Comparison of ENCODE assay signal across 1 cellular context in the genomic region with DNA sequence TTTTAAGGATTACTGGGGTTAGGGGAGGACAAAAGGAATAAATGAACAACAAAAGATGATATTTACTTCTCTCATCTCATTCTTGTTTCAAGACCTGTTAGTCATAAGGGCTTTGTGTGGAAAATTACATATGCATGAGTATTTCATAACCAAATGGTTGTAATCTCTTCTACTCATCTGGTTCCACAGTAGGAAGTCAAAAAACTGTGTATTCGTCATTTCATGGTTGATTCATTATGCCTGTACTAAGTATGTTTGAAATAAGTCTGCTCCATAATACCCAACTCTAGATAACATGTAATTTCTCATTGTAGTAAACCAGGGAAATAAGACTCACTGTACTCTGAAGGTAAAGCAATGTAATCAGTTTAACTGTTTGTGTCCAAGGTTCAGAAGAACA.
A peak's percentile ranks its signal among the peaks of the same experiment; 100 is the strongest.
TF ChIP-seq lines count a peak whose summit lies in the region.

No MANE protein-coding gene starts in this region.

TF ChIP-seq in K562, 482 proteins besides CTCF, POLR2A, EP300 and RAD21 (continued from another document and continues in another):
- TF ChIP-seq, protein P1, sequence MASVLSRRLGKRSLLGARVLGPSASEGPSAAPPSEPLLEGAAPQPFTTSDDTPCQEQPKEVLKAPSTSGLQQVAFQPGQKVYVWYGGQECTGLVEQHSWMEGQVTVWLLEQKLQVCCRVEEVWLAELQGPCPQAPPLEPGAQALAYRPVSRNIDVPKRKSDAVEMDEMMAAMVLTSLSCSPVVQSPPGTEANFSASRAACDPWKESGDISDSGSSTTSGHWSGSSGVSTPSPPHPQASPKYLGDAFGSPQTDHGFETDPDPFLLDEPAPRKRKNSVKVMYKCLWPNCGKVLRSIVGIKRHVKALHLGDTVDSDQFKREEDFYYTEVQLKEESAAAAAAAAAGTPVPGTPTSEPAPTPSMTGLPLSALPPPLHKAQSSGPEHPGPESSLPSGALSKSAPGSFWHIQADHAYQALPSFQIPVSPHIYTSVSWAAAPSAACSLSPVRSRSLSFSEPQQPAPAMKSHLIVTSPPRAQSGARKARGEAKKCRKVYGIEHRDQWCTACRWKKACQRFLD (CRISPR knock-in tag; IDR thresholded peaks at IDR 0.05): no peak
- TF ChIP-seq, protein P2, sequence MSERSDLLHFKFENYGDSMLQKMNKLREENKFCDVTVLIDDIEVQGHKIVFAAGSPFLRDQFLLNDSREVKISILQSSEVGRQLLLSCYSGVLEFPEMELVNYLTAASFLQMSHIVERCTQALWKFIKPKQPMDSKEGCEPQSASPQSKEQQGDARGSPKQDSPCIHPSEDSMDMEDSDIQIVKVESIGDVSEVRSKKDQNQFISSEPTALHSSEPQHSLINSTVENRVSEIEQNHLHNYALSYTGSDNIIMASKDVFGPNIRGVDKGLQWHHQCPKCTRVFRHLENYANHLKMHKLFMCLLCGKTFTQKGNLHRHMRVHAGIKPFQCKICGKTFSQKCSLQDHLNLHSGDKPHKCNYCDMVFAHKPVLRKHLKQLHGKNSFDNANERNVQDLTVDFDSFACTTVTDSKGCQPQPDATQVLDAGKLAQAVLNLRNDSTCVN (CRISPR knock-in tag; IDR thresholded peaks at IDR 0.05): no peak
- TF ChIP-seq, protein P3, sequence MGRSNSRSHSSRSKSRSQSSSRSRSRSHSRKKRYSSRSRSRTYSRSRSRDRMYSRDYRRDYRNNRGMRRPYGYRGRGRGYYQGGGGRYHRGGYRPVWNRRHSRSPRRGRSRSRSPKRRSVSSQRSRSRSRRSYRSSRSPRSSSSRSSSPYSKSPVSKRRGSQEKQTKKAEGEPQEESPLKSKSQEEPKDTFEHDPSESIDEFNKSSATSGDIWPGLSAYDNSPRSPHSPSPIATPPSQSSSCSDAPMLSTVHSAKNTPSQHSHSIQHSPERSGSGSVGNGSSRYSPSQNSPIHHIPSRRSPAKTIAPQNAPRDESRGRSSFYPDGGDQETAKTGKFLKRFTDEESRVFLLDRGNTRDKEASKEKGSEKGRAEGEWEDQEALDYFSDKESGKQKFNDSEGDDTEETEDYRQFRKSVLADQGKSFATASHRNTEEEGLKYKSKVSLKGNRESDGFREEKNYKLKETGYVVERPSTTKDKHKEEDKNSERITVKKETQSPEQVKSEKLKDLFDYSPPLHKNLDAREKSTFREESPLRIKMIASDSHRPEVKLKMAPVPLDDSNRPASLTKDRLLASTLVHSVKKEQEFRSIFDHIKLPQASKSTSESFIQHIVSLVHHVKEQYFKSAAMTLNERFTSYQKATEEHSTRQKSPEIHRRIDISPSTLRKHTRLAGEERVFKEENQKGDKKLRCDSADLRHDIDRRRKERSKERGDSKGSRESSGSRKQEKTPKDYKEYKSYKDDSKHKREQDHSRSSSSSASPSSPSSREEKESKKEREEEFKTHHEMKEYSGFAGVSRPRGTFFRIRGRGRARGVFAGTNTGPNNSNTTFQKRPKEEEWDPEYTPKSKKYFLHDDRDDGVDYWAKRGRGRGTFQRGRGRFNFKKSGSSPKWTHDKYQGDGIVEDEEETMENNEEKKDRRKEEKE (IDR thresholded peaks at IDR 0.05; ENCODE audit: borderline replicate concordance in 1 of 2, control insufficient read depth in 1 of 2, low read depth in 2 of 2, low read length in 1 of 2): no peak
- no peak for TF ChIP-seq JUN (IDR thresholded peaks at IDR 0.05; ENCODE audit: borderline replicate concordance, low read depth, low read length)
- TF ChIP-seq JUN (CRISPR knock-in tag; IDR thresholded peaks at IDR 0.05; ENCODE audit: borderline replicate concordance): no peak
- TF ChIP-seq RHOXF2B (CRISPR knock-in tag; conservative IDR thresholded peaks at IDR 0.05): no peak
- 0 out of 2 replicates have a peak, but pooled peaks have one; percentile 54 for TF ChIP-seq ZBTB17 (CRISPR knock-in tag; IDR thresholded peaks at IDR 0.05)
- TF ChIP-seq, protein P4, sequence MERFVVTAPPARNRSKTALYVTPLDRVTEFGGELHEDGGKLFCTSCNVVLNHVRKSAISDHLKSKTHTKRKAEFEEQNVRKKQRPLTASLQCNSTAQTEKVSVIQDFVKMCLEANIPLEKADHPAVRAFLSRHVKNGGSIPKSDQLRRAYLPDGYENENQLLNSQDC (CRISPR knock-in tag; IDR thresholded peaks at IDR 0.05): no peak
- TF ChIP-seq, protein P5, sequence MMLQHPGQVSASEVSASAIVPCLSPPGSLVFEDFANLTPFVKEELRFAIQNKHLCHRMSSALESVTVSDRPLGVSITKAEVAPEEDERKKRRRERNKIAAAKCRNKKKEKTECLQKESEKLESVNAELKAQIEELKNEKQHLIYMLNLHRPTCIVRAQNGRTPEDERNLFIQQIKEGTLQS (IDR thresholded peaks at IDR 0.05): peak; percentile 24
- TF ChIP-seq, protein P5 (CRISPR knock-in tag; conservative IDR thresholded peaks at IDR 0.05): no peak
- no peak for TF ChIP-seq NEUROD1 (IDR thresholded peaks at IDR 0.05; ENCODE audit: borderline replicate concordance, low read depth, low read length, partially characterized antibody)
- TF ChIP-seq FOSL1 (tag; conservative IDR thresholded peaks at IDR 0.05): peak; percentile 59
- TF ChIP-seq MEIS2 (IDR thresholded peaks at IDR 0.05; ENCODE audit: partially characterized antibody): peak; percentile 38
- TF ChIP-seq, protein P6, sequence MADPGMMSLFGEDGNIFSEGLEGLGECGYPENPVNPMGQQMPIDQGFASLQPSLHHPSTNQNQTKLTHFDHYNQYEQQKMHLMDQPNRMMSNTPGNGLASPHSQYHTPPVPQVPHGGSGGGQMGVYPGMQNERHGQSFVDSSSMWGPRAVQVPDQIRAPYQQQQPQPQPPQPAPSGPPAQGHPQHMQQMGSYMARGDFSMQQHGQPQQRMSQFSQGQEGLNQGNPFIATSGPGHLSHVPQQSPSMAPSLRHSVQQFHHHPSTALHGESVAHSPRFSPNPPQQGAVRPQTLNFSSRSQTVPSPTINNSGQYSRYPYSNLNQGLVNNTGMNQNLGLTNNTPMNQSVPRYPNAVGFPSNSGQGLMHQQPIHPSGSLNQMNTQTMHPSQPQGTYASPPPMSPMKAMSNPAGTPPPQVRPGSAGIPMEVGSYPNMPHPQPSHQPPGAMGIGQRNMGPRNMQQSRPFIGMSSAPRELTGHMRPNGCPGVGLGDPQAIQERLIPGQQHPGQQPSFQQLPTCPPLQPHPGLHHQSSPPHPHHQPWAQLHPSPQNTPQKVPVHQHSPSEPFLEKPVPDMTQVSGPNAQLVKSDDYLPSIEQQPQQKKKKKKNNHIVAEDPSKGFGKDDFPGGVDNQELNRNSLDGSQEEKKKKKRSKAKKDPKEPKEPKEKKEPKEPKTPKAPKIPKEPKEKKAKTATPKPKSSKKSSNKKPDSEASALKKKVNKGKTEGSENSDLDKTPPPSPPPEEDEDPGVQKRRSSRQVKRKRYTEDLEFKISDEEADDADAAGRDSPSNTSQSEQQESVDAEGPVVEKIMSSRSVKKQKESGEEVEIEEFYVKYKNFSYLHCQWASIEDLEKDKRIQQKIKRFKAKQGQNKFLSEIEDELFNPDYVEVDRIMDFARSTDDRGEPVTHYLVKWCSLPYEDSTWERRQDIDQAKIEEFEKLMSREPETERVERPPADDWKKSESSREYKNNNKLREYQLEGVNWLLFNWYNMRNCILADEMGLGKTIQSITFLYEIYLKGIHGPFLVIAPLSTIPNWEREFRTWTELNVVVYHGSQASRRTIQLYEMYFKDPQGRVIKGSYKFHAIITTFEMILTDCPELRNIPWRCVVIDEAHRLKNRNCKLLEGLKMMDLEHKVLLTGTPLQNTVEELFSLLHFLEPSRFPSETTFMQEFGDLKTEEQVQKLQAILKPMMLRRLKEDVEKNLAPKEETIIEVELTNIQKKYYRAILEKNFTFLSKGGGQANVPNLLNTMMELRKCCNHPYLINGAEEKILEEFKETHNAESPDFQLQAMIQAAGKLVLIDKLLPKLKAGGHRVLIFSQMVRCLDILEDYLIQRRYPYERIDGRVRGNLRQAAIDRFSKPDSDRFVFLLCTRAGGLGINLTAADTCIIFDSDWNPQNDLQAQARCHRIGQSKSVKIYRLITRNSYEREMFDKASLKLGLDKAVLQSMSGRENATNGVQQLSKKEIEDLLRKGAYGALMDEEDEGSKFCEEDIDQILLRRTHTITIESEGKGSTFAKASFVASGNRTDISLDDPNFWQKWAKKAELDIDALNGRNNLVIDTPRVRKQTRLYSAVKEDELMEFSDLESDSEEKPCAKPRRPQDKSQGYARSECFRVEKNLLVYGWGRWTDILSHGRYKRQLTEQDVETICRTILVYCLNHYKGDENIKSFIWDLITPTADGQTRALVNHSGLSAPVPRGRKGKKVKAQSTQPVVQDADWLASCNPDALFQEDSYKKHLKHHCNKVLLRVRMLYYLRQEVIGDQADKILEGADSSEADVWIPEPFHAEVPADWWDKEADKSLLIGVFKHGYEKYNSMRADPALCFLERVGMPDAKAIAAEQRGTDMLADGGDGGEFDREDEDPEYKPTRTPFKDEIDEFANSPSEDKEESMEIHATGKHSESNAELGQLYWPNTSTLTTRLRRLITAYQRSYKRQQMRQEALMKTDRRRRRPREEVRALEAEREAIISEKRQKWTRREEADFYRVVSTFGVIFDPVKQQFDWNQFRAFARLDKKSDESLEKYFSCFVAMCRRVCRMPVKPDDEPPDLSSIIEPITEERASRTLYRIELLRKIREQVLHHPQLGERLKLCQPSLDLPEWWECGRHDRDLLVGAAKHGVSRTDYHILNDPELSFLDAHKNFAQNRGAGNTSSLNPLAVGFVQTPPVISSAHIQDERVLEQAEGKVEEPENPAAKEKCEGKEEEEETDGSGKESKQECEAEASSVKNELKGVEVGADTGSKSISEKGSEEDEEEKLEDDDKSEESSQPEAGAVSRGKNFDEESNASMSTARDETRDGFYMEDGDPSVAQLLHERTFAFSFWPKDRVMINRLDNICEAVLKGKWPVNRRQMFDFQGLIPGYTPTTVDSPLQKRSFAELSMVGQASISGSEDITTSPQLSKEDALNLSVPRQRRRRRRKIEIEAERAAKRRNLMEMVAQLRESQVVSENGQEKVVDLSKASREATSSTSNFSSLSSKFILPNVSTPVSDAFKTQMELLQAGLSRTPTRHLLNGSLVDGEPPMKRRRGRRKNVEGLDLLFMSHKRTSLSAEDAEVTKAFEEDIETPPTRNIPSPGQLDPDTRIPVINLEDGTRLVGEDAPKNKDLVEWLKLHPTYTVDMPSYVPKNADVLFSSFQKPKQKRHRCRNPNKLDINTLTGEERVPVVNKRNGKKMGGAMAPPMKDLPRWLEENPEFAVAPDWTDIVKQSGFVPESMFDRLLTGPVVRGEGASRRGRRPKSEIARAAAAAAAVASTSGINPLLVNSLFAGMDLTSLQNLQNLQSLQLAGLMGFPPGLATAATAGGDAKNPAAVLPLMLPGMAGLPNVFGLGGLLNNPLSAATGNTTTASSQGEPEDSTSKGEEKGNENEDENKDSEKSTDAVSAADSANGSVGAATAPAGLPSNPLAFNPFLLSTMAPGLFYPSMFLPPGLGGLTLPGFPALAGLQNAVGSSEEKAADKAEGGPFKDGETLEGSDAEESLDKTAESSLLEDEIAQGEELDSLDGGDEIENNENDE (IDR thresholded peaks at IDR 0.05; ENCODE audit: low read depth, low read length): no peak
- TF ChIP-seq, protein P7, sequence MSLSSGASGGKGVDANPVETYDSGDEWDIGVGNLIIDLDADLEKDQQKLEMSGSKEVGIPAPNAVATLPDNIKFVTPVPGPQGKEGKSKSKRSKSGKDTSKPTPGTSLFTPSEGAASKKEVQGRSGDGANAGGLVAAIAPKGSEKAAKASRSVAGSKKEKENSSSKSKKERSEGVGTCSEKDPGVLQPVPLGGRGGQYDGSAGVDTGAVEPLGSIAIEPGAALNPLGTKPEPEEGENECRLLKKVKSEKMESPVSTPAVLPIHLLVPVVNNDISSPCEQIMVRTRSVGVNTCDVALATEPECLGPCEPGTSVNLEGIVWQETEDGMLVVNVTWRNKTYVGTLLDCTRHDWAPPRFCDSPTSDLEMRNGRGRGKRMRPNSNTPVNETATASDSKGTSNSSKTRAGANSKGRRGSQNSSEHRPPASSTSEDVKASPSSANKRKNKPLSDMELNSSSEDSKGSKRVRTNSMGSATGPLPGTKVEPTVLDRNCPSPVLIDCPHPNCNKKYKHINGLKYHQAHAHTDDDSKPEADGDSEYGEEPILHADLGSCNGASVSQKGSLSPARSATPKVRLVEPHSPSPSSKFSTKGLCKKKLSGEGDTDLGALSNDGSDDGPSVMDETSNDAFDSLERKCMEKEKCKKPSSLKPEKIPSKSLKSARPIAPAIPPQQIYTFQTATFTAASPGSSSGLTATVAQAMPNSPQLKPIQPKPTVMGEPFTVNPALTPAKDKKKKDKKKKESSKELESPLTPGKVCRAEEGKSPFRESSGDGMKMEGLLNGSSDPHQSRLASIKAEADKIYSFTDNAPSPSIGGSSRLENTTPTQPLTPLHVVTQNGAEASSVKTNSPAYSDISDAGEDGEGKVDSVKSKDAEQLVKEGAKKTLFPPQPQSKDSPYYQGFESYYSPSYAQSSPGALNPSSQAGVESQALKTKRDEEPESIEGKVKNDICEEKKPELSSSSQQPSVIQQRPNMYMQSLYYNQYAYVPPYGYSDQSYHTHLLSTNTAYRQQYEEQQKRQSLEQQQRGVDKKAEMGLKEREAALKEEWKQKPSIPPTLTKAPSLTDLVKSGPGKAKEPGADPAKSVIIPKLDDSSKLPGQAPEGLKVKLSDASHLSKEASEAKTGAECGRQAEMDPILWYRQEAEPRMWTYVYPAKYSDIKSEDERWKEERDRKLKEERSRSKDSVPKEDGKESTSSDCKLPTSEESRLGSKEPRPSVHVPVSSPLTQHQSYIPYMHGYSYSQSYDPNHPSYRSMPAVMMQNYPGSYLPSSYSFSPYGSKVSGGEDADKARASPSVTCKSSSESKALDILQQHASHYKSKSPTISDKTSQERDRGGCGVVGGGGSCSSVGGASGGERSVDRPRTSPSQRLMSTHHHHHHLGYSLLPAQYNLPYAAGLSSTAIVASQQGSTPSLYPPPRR (CRISPR knock-in tag; IDR thresholded peaks at IDR 0.05; ENCODE audit: borderline replicate concordance): no peak
- TF ChIP-seq IRF2 (CRISPR knock-in tag; IDR thresholded peaks at IDR 0.05): no peak
- TF ChIP-seq ATF1 (CRISPR knock-in tag; IDR thresholded peaks at IDR 0.05): no peak
- TF ChIP-seq ATF1 (tag; IDR thresholded peaks at IDR 0.05): 0 out of 2 replicates have a peak, but pooled peaks have one; percentile 15
- TF ChIP-seq PHTF2 (CRISPR knock-in tag; IDR thresholded peaks at IDR 0.05): no peak
- TF ChIP-seq, protein P8, sequence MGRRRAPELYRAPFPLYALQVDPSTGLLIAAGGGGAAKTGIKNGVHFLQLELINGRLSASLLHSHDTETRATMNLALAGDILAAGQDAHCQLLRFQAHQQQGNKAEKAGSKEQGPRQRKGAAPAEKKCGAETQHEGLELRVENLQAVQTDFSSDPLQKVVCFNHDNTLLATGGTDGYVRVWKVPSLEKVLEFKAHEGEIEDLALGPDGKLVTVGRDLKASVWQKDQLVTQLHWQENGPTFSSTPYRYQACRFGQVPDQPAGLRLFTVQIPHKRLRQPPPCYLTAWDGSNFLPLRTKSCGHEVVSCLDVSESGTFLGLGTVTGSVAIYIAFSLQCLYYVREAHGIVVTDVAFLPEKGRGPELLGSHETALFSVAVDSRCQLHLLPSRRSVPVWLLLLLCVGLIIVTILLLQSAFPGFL (CRISPR knock-in tag; IDR thresholded peaks at IDR 0.05): no peak
- TF ChIP-seq, protein P9, sequence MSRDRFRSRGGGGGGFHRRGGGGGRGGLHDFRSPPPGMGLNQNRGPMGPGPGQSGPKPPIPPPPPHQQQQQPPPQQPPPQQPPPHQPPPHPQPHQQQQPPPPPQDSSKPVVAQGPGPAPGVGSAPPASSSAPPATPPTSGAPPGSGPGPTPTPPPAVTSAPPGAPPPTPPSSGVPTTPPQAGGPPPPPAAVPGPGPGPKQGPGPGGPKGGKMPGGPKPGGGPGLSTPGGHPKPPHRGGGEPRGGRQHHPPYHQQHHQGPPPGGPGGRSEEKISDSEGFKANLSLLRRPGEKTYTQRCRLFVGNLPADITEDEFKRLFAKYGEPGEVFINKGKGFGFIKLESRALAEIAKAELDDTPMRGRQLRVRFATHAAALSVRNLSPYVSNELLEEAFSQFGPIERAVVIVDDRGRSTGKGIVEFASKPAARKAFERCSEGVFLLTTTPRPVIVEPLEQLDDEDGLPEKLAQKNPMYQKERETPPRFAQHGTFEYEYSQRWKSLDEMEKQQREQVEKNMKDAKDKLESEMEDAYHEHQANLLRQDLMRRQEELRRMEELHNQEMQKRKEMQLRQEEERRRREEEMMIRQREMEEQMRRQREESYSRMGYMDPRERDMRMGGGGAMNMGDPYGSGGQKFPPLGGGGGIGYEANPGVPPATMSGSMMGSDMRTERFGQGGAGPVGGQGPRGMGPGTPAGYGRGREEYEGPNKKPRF (IDR thresholded peaks at IDR 0.05; ENCODE audit: low read depth, low read length): no peak
